ENCODE assay signal across 8 cellular contexts in the genomic region with DNA sequence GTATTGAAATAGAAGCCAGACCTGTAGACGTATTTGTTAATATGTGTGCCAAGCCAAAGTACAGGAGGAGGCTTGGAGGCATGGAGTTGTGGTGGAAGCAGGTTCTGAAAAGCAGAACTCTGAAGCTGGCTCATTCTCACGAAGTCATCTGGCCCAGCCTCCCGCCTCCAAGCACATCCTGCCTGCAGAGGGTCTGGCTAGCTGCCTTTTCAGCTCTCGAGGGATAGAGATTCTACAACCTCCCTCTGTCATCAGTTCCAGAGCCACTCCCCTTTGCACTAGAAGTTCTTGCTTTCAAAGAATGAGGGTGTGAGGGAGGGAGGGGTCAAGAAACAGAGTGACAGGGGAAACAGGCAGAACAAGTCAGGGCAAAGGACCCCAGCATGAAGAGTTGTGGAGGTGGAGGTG.
DNase-seq lines count a peak whose midpoint lies in the region; ATAC-seq, FAIRE-seq and TF ChIP-seq lines count a peak whose summit lies in the region.

No MANE protein-coding gene starts in this region.

- no peaks in the 10 kb centered on the region for H3K9me3 Mint-ChIP-seq in naive B cell

- peak; percentile 58 for FAIRE-seq in endothelial cell of umbilical vein (lab: Jason Lieb, UNC)

- H4K20me1 ChIP-seq in Karpas-422 (ENCODE audit: insufficient read depth, low read depth, low read length) (no peaks in the 10 kb centered on the region), endothelial cell of umbilical vein (replicated peaks; ENCODE audit: control insufficient read depth, extremely low read depth, insufficient read depth, low read length) (no peaks in the 10 kb centered on the region)

- H3K27me3 Mint-ChIP-seq in naive B cell = no peaks in the 10 kb centered on the region

- TF ChIP-seq POLR2A in endothelial cell of umbilical vein (IDR thresholded peaks at IDR 0.05; ENCODE audit: low read depth, low read length) = no peak
- no peak for TF ChIP-seq POLR2A in vagina (IDR thresholded peaks at IDR 0.05)

- DNase-seq in Right ventricle myocardium inferior (ENCODE audit: missing footprints) (no peak), cardiac septum (ENCODE audit: low spot score) (no peak), Karpas-422 (peak; percentile 47), endothelial cell of umbilical vein (ENCODE audit: low read depth, low spot score) (peak; percentile 25), naive B cell (peak; percentile 35), vagina (ENCODE audit: extremely low spot score in 2 of 2) (no peak)

- H3K4me2 ChIP-seq in Karpas-422 (ENCODE audit: low read depth, low read length, poor library complexity, severe bottlenecking) = no peak overlapping the region
- no peak overlapping the region for H3K4me2 ChIP-seq in endothelial cell of umbilical vein (ENCODE audit: insufficient read depth, low read length)

- POLR2A ChIA-PET in endothelial cell of umbilical vein (lab: Charles Lee) = no interaction called here

- no peaks in the 10 kb centered on the region for H3K4me1 ChIP-seq in Karpas-422 (ENCODE audit: low read length)
- H3K4me1 ChIP-seq in endothelial cell of umbilical vein (ENCODE audit: control insufficient read depth, extremely low read depth, insufficient read depth, low read length) = no peaks in the 10 kb centered on the region
- H3K4me1 ChIP-seq in vagina = peaks cover 17% of the 10 kb centered on the region

- CTCF ChIA-PET in endothelial cell of umbilical vein (lab: Charles Lee) = interaction anchor here (0.7 kb wide), 1 partner anchor 135 kb away, joined by 3 read pairs; no protein-coding TSS in a partner anchor

- no peaks in the 10 kb centered on the region for H3K9me1 ChIP-seq in endothelial cell of umbilical vein (replicated peaks; ENCODE audit: control insufficient read depth, extremely low read depth, insufficient read depth, low read length)

- H3K9me2 ChIP-seq in Karpas-422 (replicated peaks; ENCODE audit: insufficient read depth, low read length) = no peaks in the 10 kb centered on the region

- peaks cover 50 to 71% (median 65%) of the 10 kb centered on the region in 3 donors for H3K4me1 Mint-ChIP-seq in naive B cell

- intact Hi-C loops in Right ventricle myocardium inferior (cut with DNase I) (no loop called here), cardiac septum (cut with DNase I) (no loop called here), endothelial cell of umbilical vein (cut with micrococcal nuclease) (no loop called here), vagina (cut with DNase I) (no loop called here)

- dilution Hi-C loops in endothelial cell of umbilical vein (cut with MboI; ENCODE audit: extremely low pct_ligation_motif_present, low sequenced_read_pairs) = no loop called here

- TF ChIP-seq CTCF in endothelial cell of umbilical vein (IDR thresholded peaks at IDR 0.05; ENCODE audit: extremely low read depth in 1 of 2, insufficient read depth in 1 of 2, low read depth in 1 of 2, low read length in 2 of 2) = no peak
- TF ChIP-seq CTCF in vagina (IDR thresholded peaks at IDR 0.05) = no peak

- H3K36me3 Mint-ChIP-seq in naive B cell = no peaks in the 10 kb centered on the region

- no TSS peak for BruUV-seq in endothelial cell of umbilical vein (replicated peaks; lab: Mats Ljungman, UMichigan)

- H3K4me3 Mint-ChIP-seq in naive B cell = peak overlapping the region in 4 of 8 donors; percentile 14 to 78 (median 33)

- H3K4me3 ChIP-seq in Karpas-422 (ENCODE audit: low read length) (no peak overlapping the region), endothelial cell of umbilical vein (replicated peaks in 1 of 3; ENCODE audit: insufficient read depth in 1 of 3, low read depth in 1 of 3, low read length in 3 of 3) (no peak overlapping the region), vagina (no peak overlapping the region)

- no peak overlapping the region for H3K27ac ChIP-seq in Karpas-422 (ENCODE audit: low read length)
- no peak overlapping the region for H3K27ac ChIP-seq in endothelial cell of umbilical vein (ENCODE audit: insufficient read depth, low read depth, low read length)
- no peak overlapping the region for H3K27ac ChIP-seq in vagina

- peak; percentile 91 for ATAC-seq in Right ventricle myocardium inferior
- peak; percentile 65 to 75 for ATAC-seq in naive B cell (ENCODE audit: low read depth in 2 of 2)
- no peak for ATAC-seq in GM21717 (IDR thresholded peaks at IDR 0.05; ENCODE audit: unreplicated experiment)
- no peak for ATAC-seq in GM18861 (IDR thresholded peaks at IDR 0.05; ENCODE audit: unreplicated experiment)

- no peaks in the 10 kb centered on the region for H3K27me3 ChIP-seq in Karpas-422 (ENCODE audit: low read length)
- peaks cover 0 to 2% of the 10 kb centered on the region in 2 experiments for H3K27me3 ChIP-seq in endothelial cell of umbilical vein (ENCODE audit: control insufficient read depth in 2 of 2, insufficient read depth in 2 of 2, low read length in 2 of 2)
- no peaks in the 10 kb centered on the region for H3K27me3 ChIP-seq in vagina

- H3K79me2 ChIP-seq in Karpas-422 (ENCODE audit: low read length) (no peaks in the 10 kb centered on the region), endothelial cell of umbilical vein (ENCODE audit: control insufficient read depth, insufficient read depth, low read length) (no peaks in the 10 kb centered on the region)

- H3K9ac ChIP-seq in Karpas-422 (ENCODE audit: low read length) (no peak overlapping the region), endothelial cell of umbilical vein (replicated peaks; ENCODE audit: extremely low read depth, insufficient read depth, low read length) (no peak overlapping the region)

- no peaks in the 10 kb centered on the region for H3K9me3 ChIP-seq in Karpas-422 (ENCODE audit: low read length)
- H3K9me3 ChIP-seq in endothelial cell of umbilical vein (replicated peaks; ENCODE audit: control insufficient read depth, insufficient read depth, low read length) = no peaks in the 10 kb centered on the region
- no peaks in the 10 kb centered on the region for H3K9me3 ChIP-seq in vagina

- H3K36me3 ChIP-seq in Karpas-422 (ENCODE audit: insufficient read depth, low read length) (no peaks in the 10 kb centered on the region), endothelial cell of umbilical vein (ENCODE audit: control insufficient read depth in 2 of 2, extremely low read depth in 1 of 2, insufficient read depth in 2 of 2, low read length in 2 of 2) (no peaks in the 10 kb centered on the region), vagina (no peaks in the 10 kb centered on the region)

- H2AFZ ChIP-seq in Karpas-422 (ENCODE audit: low read length) = no peak overlapping the region
- H2AFZ ChIP-seq in endothelial cell of umbilical vein (ENCODE audit: low read depth, low read length) = no peak overlapping the region

- peak overlapping the region in 4 of 6 donors; percentile 10 to 77 (median 55) for H3K27ac Mint-ChIP-seq in naive B cell

TF ChIP-seq in endothelial cell of umbilical vein, 7 proteins besides CTCF, POLR2A, EP300 and RAD21:
- TF ChIP-seq POLR2AphosphoS5 (IDR thresholded peaks at IDR 0.05; ENCODE audit: insufficient read depth, low read depth, low read length) = no peak
- TF ChIP-seq FOS (IDR thresholded peaks at IDR 0.05; ENCODE audit: borderline replicate concordance, insufficient read depth, low read length) = no peak
- no peak for TF ChIP-seq EZH2 (IDR thresholded peaks at IDR 0.05; ENCODE audit: borderline replicate concordance, low read depth, low read length, severe bottlenecking)
- no peak for TF ChIP-seq MYC (IDR thresholded peaks at IDR 0.05; ENCODE audit: low read depth, low read length)
- no peak for TF ChIP-seq JUN (IDR thresholded peaks at IDR 0.05; ENCODE audit: borderline replicate concordance, insufficient read depth, insufficient read length, low read depth)
- TF ChIP-seq GATA2 (IDR thresholded peaks at IDR 0.05; ENCODE audit: insufficient read depth, insufficient read length, low read depth, low read length) = no peak
- TF ChIP-seq, protein P1, sequence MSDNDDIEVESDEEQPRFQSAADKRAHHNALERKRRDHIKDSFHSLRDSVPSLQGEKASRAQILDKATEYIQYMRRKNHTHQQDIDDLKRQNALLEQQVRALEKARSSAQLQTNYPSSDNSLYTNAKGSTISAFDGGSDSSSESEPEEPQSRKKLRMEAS (IDR thresholded peaks at IDR 0.05; ENCODE audit: insufficient read depth, insufficient read length) = no peak

Comparison
In these comparisons a context has a peak if more than half of its experiments do, and no peak if none do; other contexts are left out.
1. ATAC-seq: peak in Right ventricle myocardium inferior (single experiment) and naive B cell (2 of 2); none in GM21717 (single experiment) and GM18861 (single experiment).
2. DNase-seq: peak in Karpas-422 (single experiment), endothelial cell of umbilical vein (single experiment) and naive B cell (single experiment); none in Right ventricle myocardium inferior (single experiment), cardiac septum (single experiment) and vagina (0 of 2).